13 cellular contexts compared by ENCODE assay signal in genomic region chr3:11077466-11077865, GRCh38.
A peak's percentile ranks its signal among the peaks of the same experiment; 100 is the strongest.
DNase-seq lines count a peak whose midpoint lies in the region; ATAC-seq and TF ChIP-seq lines count a peak whose summit lies in the region.
"Had no signal": no experiment of that assay in that cellular context is flagged by ENCODE, and none has a peak within 500 bp of the region (broad histone marks: within the 10 kb centered on the region; RNA-seq: fewer than 3 reads in every experiment).

No MANE protein-coding gene starts in this region.

- no peaks in the 10 kb centered on the region for H3K79me2 ChIP-seq in osteoblast (ENCODE audit: insufficient read depth, low read length)

- in situ Hi-C loops in brain microvascular endothelial cell (cut with HindIII; ENCODE audit: low pct_ligation_motif_present, low sequenced_read_pairs), result no loop called here

- H3K4me2 ChIP-seq in osteoblast (ENCODE audit: insufficient read depth, low read length), result no peak overlapping the region
- H3K4me2 ChIP-seq: SK-N-SH had no signal

- no peaks in the 10 kb centered on the region for H3K36me3 ChIP-seq in osteoblast (ENCODE audit: insufficient read depth, low read length)
- H3K36me3 ChIP-seq in SJCRH30, result no peaks in the 10 kb centered on the region
- H3K36me3 ChIP-seq in brain microvascular endothelial cell (replicated peaks), result no peaks in the 10 kb centered on the region
- H3K36me3 ChIP-seq: cardiac muscle cell had no signal

- H3K9me3 ChIP-seq in osteoblast (ENCODE audit: low read depth, low read length), result no peaks in the 10 kb centered on the region
- no peaks in the 10 kb centered on the region; the same call in 1 of the 2 replicates for H3K9me3 ChIP-seq in SJCRH30 (replicated peaks)
- H3K9me3 ChIP-seq: SK-N-SH had no signal

- H3K4me1 ChIP-seq in osteoblast (ENCODE audit: insufficient read depth, low read length), result peaks cover 4% of the 10 kb centered on the region
- H3K4me1 ChIP-seq in SJCRH30, result no peaks in the 10 kb centered on the region

- ATAC-seq in esophagus mucosa, result peak; percentile 71
- ATAC-seq: HCT116; stimulated activated naive CD8-positive, alpha-beta T cell treated with anti-CD3 and anti-CD28 coated beads, Interleukin-15, Interleukin-2, amounts not matched to agents 100 U/mL and 50 U/mL, for 24 hours had no signal

- H3K4me3 ChIP-seq in osteoblast (ENCODE audit: insufficient read depth, low read length), result no peak overlapping the region
- H3K4me3 ChIP-seq in SJCRH30, result no peak overlapping the region
- no peak overlapping the region for H3K4me3 ChIP-seq in brain microvascular endothelial cell (ENCODE audit: low read depth, low read length)
- H3K4me3 ChIP-seq: cardiac muscle cell had no signal

- TF ChIP-seq CTCF in osteoblast (IDR thresholded peaks at IDR 0.05; ENCODE audit: extremely low read depth, low read depth, low read length) (no peak), brain microvascular endothelial cell (IDR thresholded peaks at IDR 0.05; ENCODE audit: low read depth, low read length, missing control alignments) (no peak)

- no peak overlapping the region for H2AFZ ChIP-seq in osteoblast (ENCODE audit: low read length)

- no peak overlapping the region for H3K27ac ChIP-seq in osteoblast (ENCODE audit: low read depth, low read length)
- no peak overlapping the region for H3K27ac ChIP-seq in SJCRH30
- H3K27ac ChIP-seq in brain microvascular endothelial cell, result no peak overlapping the region
- H3K27ac ChIP-seq: cardiac muscle cell had no signal

- peak; percentile 61 for DNase-seq in GM03348 (ENCODE audit: low spot score)
- DNase-seq in NOMO-1 (lab: John Stamatoyannopoulos, UW; ENCODE audit: unreplicated experiment in 2 of 2), result peak; percentile 90 to 97
- DNase-seq in osteoblast (ENCODE audit: insufficient read length, low spot score, missing footprints), result peak; percentile 85
- no peak for DNase-seq in SJCRH30
- no peak for DNase-seq in brain microvascular endothelial cell
- no peak for DNase-seq in NCI-H187 (lab: John Stamatoyannopoulos, UW)
- DNase-seq: activated naive CD4-positive, alpha-beta T cell; endodermal cell; stimulated activated naive CD8-positive, alpha-beta T cell treated with anti-CD3 and anti-CD28 coated beads, Interleukin-15, Interleukin-2, amounts not matched to agents 100 U/mL and 50 U/mL, for 24 hours had no signal

- H3K27me3 ChIP-seq in osteoblast (ENCODE audit: insufficient read depth, low read length), result no peaks in the 10 kb centered on the region
- no peaks in the 10 kb centered on the region for H3K27me3 ChIP-seq in SJCRH30
- H3K27me3 ChIP-seq in brain microvascular endothelial cell (replicated peaks), result no peaks in the 10 kb centered on the region
- H3K27me3 ChIP-seq: cardiac muscle cell had no signal

- no peaks in the 10 kb centered on the region for H4K20me1 ChIP-seq in osteoblast (ENCODE audit: insufficient read depth, low read length)

Comparison
In these comparisons a context has a peak if more than half of its experiments do, and no peak if none do; other contexts are left out.
1. DNase-seq: peak in GM03348 (single experiment), NOMO-1 (2 of 2) and osteoblast (single experiment); none in SJCRH30 (0 of 2), brain microvascular endothelial cell (single experiment) and NCI-H187 (0 of 2).